In genomic region chr1:27364696-27365371, GRCh38 we compare ENCODE assay signal across 8 cellular contexts. TPM values are rescaled to one million over a fixed set of nuclear protein-coding genes. Genes with fewer than 3 reads are reported as not detected.
A peak's percentile ranks its signal among the peaks of the same experiment; 100 is the strongest.
DNase-seq lines count a peak whose midpoint lies in the region; ATAC-seq, FAIRE-seq and TF ChIP-seq lines count a peak whose summit lies in the region.

No MANE protein-coding gene starts in this region.

- no peaks in the 10 kb centered on the region for H3K9me2 ChIP-seq in OCI-LY1 (ENCODE audit: low read depth, low read length)

- peak overlapping the region in 5 of 7 donors; percentile 49 to 88 (median 82) for H3K27ac Mint-ChIP-seq in CD4-positive, alpha-beta memory T cell

- no peaks in the 10 kb centered on the region for H4K20me1 ChIP-seq in OCI-LY1 (ENCODE audit: insufficient read depth, low read length)

- CTCF ChIA-PET in CD4-positive, alpha-beta memory T cell (lab: Charles Lee; ENCODE audit: partially characterized antibody): interaction anchor here (1.0 to 8.4 kb wide), 12 partner anchors 9 to 67 kb away, joined by 3 to 54 read pairs (median 5); no protein-coding TSS in a partner anchor

- H3K9me3 Mint-ChIP-seq in CD4-positive, alpha-beta memory T cell: no peaks in the 10 kb centered on the region

- peak overlapping the region; percentile 34 for H2BK120ac ChIP-seq in neuronal stem cell (ENCODE audit: low read depth, low read length)

- H3K4me1 Mint-ChIP-seq in CD4-positive, alpha-beta memory T cell: peaks cover 16 to 59% (median 27%) of the 10 kb centered on the region in 4 donors

- H2BK12ac ChIP-seq in neuronal stem cell (ENCODE audit: low read length): peak overlapping the region; percentile 70

- no peak for FAIRE-seq in pancreas (lab: Jason Lieb, UNC)

- H4K8ac ChIP-seq in neuronal stem cell (ENCODE audit: low read depth, low read length): no peak overlapping the region

- peak overlapping the region; percentile 24 for H2BK15ac ChIP-seq in neuronal stem cell (ENCODE audit: low read length)

- H3K4me1 ChIP-seq in CD4-positive, alpha-beta memory T cell (ENCODE audit: insufficient read depth, low read length): peaks cover 21% of the 10 kb centered on the region
- peaks cover 37% of the 10 kb centered on the region for H3K4me1 ChIP-seq in OCI-LY1 (ENCODE audit: insufficient read depth, low read length, severe bottlenecking)
- peaks cover 36% of the 10 kb centered on the region for H3K4me1 ChIP-seq in ectodermal cell (ENCODE audit: control insufficient read depth, insufficient read depth, low read length)
- peaks cover 18 to 35% of the 10 kb centered on the region in 2 donors for H3K4me1 ChIP-seq in neuronal stem cell (ENCODE audit: control insufficient read depth in 2 of 2, insufficient read depth in 1 of 2, low read depth in 1 of 2, low read length in 2 of 2)
- peaks cover 0 to 11% (median 4%) of the 10 kb centered on the region in 3 donors for H3K4me1 ChIP-seq in pancreas

- H3K4ac ChIP-seq in neuronal stem cell (ENCODE audit: low read length): no peak overlapping the region

- H3K4me3 ChIP-seq in CD4-positive, alpha-beta memory T cell (ENCODE audit: low read length in 2 of 2): peak overlapping the region in 1 of 2 donors; percentile 54
- H3K4me3 ChIP-seq in OCI-LY1 (ENCODE audit: low read depth, low read length, poor library complexity, severe bottlenecking) (peak overlapping the region; percentile 69), ectodermal cell (ENCODE audit: insufficient read depth, low read depth, low read length) (peak overlapping the region; percentile 7), neuronal stem cell (ENCODE audit: low read length in 2 of 2) (peak overlapping the region; percentile 37 to 71), pancreas (peak overlapping the region in 2 of 4 donors; percentile 61 to 84)

- no peak for TF ChIP-seq CTCF in OCI-LY1 (IDR thresholded peaks at IDR 0.05; ENCODE audit: low read length)
- TF ChIP-seq CTCF in pancreas (IDR thresholded peaks at IDR 0.05): no peak

- WGBS in ectodermal cell, 2 experiments: 73 to 74% methylated on average over 11 of the region's 11 CpGs
- WGBS in neuronal stem cell (ENCODE audit: extremely low coverage in 2 of 2, insufficient read length in 2 of 2, insufficient replicate concordance in 1 of 2), 2 donors: no CpG with 5 or more reads among the region's 11 CpGs
- WGBS in pancreas, 2 donors: 80 to 81% methylated on average over 11 of the region's 11 CpGs

- H3K36me3 Mint-ChIP-seq in CD4-positive, alpha-beta memory T cell: peaks cover 0 to 2% of the 10 kb centered on the region in 2 donors

- no peak overlapping the region for H2BK5ac ChIP-seq in neuronal stem cell (ENCODE audit: low read length)

- H4K91ac ChIP-seq in neuronal stem cell (ENCODE audit: low read depth, low read length, poor library complexity): no peak overlapping the region

- no peaks in the 10 kb centered on the region for H3K79me1 ChIP-seq in neuronal stem cell (ENCODE audit: low read depth, low read length)

- no peak overlapping the region for H2AFZ ChIP-seq in OCI-LY1 (ENCODE audit: low read length)
- H2AFZ ChIP-seq in neuronal stem cell (ENCODE audit: low read length): peak overlapping the region; percentile 99

- no peaks in the 10 kb centered on the region for H3K79me2 ChIP-seq in OCI-LY1 (ENCODE audit: insufficient read depth, low read length)

- H3K36me3 ChIP-seq in CD4-positive, alpha-beta memory T cell (ENCODE audit: insufficient read depth, low read length): no peaks in the 10 kb centered on the region
- no peaks in the 10 kb centered on the region for H3K36me3 ChIP-seq in OCI-LY1 (ENCODE audit: insufficient read depth, low read length)
- no peaks in the 10 kb centered on the region for H3K36me3 ChIP-seq in ectodermal cell (ENCODE audit: control insufficient read depth, insufficient read depth, low read length)
- H3K36me3 ChIP-seq in neuronal stem cell (replicated peaks in 1 of 2; ENCODE audit: control insufficient read depth in 2 of 2, insufficient read depth in 2 of 2, low read length in 2 of 2): peaks cover 0 to 30% of the 10 kb centered on the region in 2 donors
- H3K36me3 ChIP-seq in pancreas: no peaks in the 10 kb centered on the region

- no peaks in the 10 kb centered on the region for H3K27me3 ChIP-seq in CD4-positive, alpha-beta memory T cell (ENCODE audit: insufficient read depth, low read length)
- H3K27me3 ChIP-seq in OCI-LY1 (ENCODE audit: insufficient read depth, low read length): no peaks in the 10 kb centered on the region
- peaks cover 20% of the 10 kb centered on the region for H3K27me3 ChIP-seq in ectodermal cell (ENCODE audit: control insufficient read depth, insufficient read depth, low read length, poor library complexity, severe bottlenecking)
- peaks cover 0 to 20% (median 6%) of the 10 kb centered on the region in 3 experiments for H3K27me3 ChIP-seq in neuronal stem cell (ENCODE audit: control insufficient read depth in 3 of 3, insufficient read depth in 3 of 3, low read depth in 1 of 3, low read length in 3 of 3)
- H3K27me3 ChIP-seq in pancreas: no peaks in the 10 kb centered on the region

- POLR2A ChIA-PET in CD4-positive, alpha-beta memory T cell (lab: Charles Lee; ENCODE audit: partially characterized antibody): interaction anchor here (0.7 to 3.0 kb wide), 10 partner anchors 7 to 298 kb away, joined by 3 to 25 read pairs (median 8); partner anchors contain the start of gene SYTL1

- H3K4me3 Mint-ChIP-seq in CD4-positive, alpha-beta memory T cell: peak overlapping the region; percentile 86 to 94 (median 88)

- no peak overlapping the region for H3K23ac ChIP-seq in neuronal stem cell (ENCODE audit: low read depth, low read length, poor library complexity)

- H2AK5ac ChIP-seq in neuronal stem cell (ENCODE audit: low read depth, low read length): peak overlapping the region; percentile 77

- intact Hi-C loops in CD4-positive, alpha-beta memory T cell (cut with micrococcal nuclease): loop anchor here (1.0 to 2.0 kb wide), 2 partner anchors 8 to 24 kb away; no protein-coding TSS in a partner anchor
- intact Hi-C loops in pancreas (cut with DNase I): no loop called here

- no peaks in the 10 kb centered on the region for H3K27me3 Mint-ChIP-seq in CD4-positive, alpha-beta memory T cell

- peak overlapping the region; percentile 49; the same call in 1 of the 2 replicates for H3K9ac ChIP-seq in OCI-LY1 (ENCODE audit: low read length)
- H3K9ac ChIP-seq in neuronal stem cell (ENCODE audit: low read depth, low read length, poor library complexity): peak overlapping the region; percentile 46

- peak overlapping the region; percentile 17 for H3K14ac ChIP-seq in neuronal stem cell (ENCODE audit: low read length)

- no peak for ATAC-seq in pancreas

- DNase-seq in CD4-positive, alpha-beta memory T cell: no peak
- DNase-seq in neuronal stem cell (ENCODE audit: low spot score): no peak
- no peak for DNase-seq in DMS53 (lab: John Stamatoyannopoulos, UW)
- no peak for DNase-seq in kidney tubule cell (ENCODE audit: low spot score)
- DNase-seq in pancreas: no peak
- DNase-seq in 8988T: no peak

- H3K27ac ChIP-seq in CD4-positive, alpha-beta memory T cell (ENCODE audit: low read depth, low read length): no peak overlapping the region
- H3K27ac ChIP-seq in OCI-LY1 (ENCODE audit: low read depth, low read length, poor library complexity, severe bottlenecking): peak overlapping the region; percentile 87
- H3K27ac ChIP-seq in ectodermal cell (ENCODE audit: insufficient read depth, low read depth, low read length, poor library complexity, severe bottlenecking): peak overlapping the region; percentile 80
- H3K27ac ChIP-seq in neuronal stem cell (replicated peaks; ENCODE audit: low read length): peak overlapping the region; percentile 84
- H3K27ac ChIP-seq in pancreas: peak overlapping the region in 1 of 4 donors; percentile 94

- peak overlapping the region; percentile 84 for H3K18ac ChIP-seq in neuronal stem cell (ENCODE audit: low read length)

- no peaks in the 10 kb centered on the region for H3K9me3 ChIP-seq in CD4-positive, alpha-beta memory T cell (ENCODE audit: control insufficient read depth in 1 of 2, low read length in 2 of 2)
- H3K9me3 ChIP-seq in OCI-LY1 (ENCODE audit: low read length) (no peaks in the 10 kb centered on the region), ectodermal cell (ENCODE audit: control insufficient read depth, low read length) (no peaks in the 10 kb centered on the region), neuronal stem cell (replicated peaks in 1 of 2; ENCODE audit: control insufficient read depth in 2 of 2, insufficient read depth in 1 of 2, low read depth in 1 of 2, low read length in 2 of 2) (no peaks in the 10 kb centered on the region), pancreas (no peaks in the 10 kb centered on the region)

- H3K4me2 ChIP-seq in OCI-LY1 (ENCODE audit: low read length) (peak overlapping the region; percentile 91), neuronal stem cell (ENCODE audit: insufficient read depth, low read length, poor library complexity, severe bottlenecking) (peak overlapping the region; percentile 28)

- no peaks in the 10 kb centered on the region for H3F3A ChIP-seq in OCI-LY1 (ENCODE audit: insufficient read depth, low read length)

RNA-seq across cellular contexts. Expression of gene MAP3K6, which starts 1.9 kb away (rescaled TPM):
- 10 to 100 TPM in 1 of 2 experiments, 1 to 10 TPM in 1; 8.8 to 11.7 TPM for total RNA-seq in CD4-positive, alpha-beta memory T cell
- polyA plus RNA-seq in CD4-positive, alpha-beta memory T cell: 1 to 10 TPM; 4.5 to 8.1 TPM
- polyA plus RNA-seq in ectodermal cell (2013, experiment 1 of 4): 27.7 TPM
- polyA plus RNA-seq in ectodermal cell (2013, experiment 2 of 4): 27.2 TPM
- polyA plus RNA-seq in ectodermal cell (2013, experiment 3 of 4): 20.3 TPM
- polyA plus RNA-seq in ectodermal cell (2013, experiment 4 of 4): 22.7 TPM
- 8.4 TPM for polyA plus RNA-seq in neuronal stem cell (2013, experiment 1 of 2)
- 8.3 TPM for polyA plus RNA-seq in neuronal stem cell (2013, experiment 2 of 2)
- total RNA-seq in pancreas: 10 to 100 TPM in 3 of 6 donors, 1 to 10 TPM in 3; 4.7 to 18.7 (median 9.8) TPM
- polyA plus RNA-seq in pancreas: 10 to 100 TPM; 51.2 to 65.7 TPM

RNA-seq across cellular contexts. Expression of gene FCN3, which starts 9.8 kb away (rescaled TPM):
- not detected for total RNA-seq in CD4-positive, alpha-beta memory T cell
- not detected for polyA plus RNA-seq in CD4-positive, alpha-beta memory T cell
- not detected for polyA plus RNA-seq in ectodermal cell (2013, experiment 1 of 4)
- polyA plus RNA-seq in ectodermal cell (2013, experiment 2 of 4): not detected
- polyA plus RNA-seq in ectodermal cell (2013, experiment 3 of 4): 0.37 TPM
- polyA plus RNA-seq in ectodermal cell (2013, experiment 4 of 4): not detected
- polyA plus RNA-seq in neuronal stem cell (2013, experiment 1 of 2): not detected
- not detected for polyA plus RNA-seq in neuronal stem cell (2013, experiment 2 of 2)
- total RNA-seq in pancreas: 1 to 10 TPM in 5 of 6 donors, under 1 TPM in 1; 0.39 to 8.5 (median 2.2) TPM
- 10 to 100 TPM; 16.9 to 19.7 TPM for polyA plus RNA-seq in pancreas

RNA-seq across cellular contexts. Expression of gene CD164L2, which starts 18.3 kb away (rescaled TPM):
- total RNA-seq in CD4-positive, alpha-beta memory T cell: not detected
- under 1 TPM in 1 of 2 donors, not detected in 1; 0.22 TPM for polyA plus RNA-seq in CD4-positive, alpha-beta memory T cell
- 2.0 TPM for polyA plus RNA-seq in ectodermal cell (2013, experiment 1 of 4)
- 1.8 TPM for polyA plus RNA-seq in ectodermal cell (2013, experiment 2 of 4)
- polyA plus RNA-seq in ectodermal cell (2013, experiment 3 of 4): 1.7 TPM
- polyA plus RNA-seq in ectodermal cell (2013, experiment 4 of 4): 2.7 TPM
- polyA plus RNA-seq in neuronal stem cell (2013, experiment 1 of 2): 0.07 TPM
- 0.10 TPM for polyA plus RNA-seq in neuronal stem cell (2013, experiment 2 of 2)
- total RNA-seq in pancreas: under 1 TPM in 4 of 6 donors, not detected in 2; 0.19 to 0.66 (median 0.44) TPM
- polyA plus RNA-seq in pancreas: under 1 TPM; 0.54 to 0.76 TPM

RNA-seq across cellular contexts. Expression of gene SYTL1, which starts 23.0 kb away (rescaled TPM):
- 100 to 1,000 TPM; 146 to 158 TPM for total RNA-seq in CD4-positive, alpha-beta memory T cell
- polyA plus RNA-seq in CD4-positive, alpha-beta memory T cell: 100 to 1,000 TPM in 1 of 2 donors, 10 to 100 TPM in 1; 99.7 to 141 TPM
- 12.0 TPM for polyA plus RNA-seq in ectodermal cell (2013, experiment 1 of 4)
- 12.4 TPM for polyA plus RNA-seq in ectodermal cell (2013, experiment 2 of 4)
- 12.6 TPM for polyA plus RNA-seq in ectodermal cell (2013, experiment 3 of 4)
- polyA plus RNA-seq in ectodermal cell (2013, experiment 4 of 4): 14.8 TPM
- polyA plus RNA-seq in neuronal stem cell (2013, experiment 1 of 2): 8.5 TPM
- polyA plus RNA-seq in neuronal stem cell (2013, experiment 2 of 2): 8.0 TPM
- total RNA-seq in pancreas: 100 to 1,000 TPM in 4 of 6 donors, 10 to 100 TPM in 2; 45.8 to 128 (median 104) TPM
- 100 to 1,000 TPM; 207 to 254 TPM for polyA plus RNA-seq in pancreas

RNA-seq across cellular contexts. Expression of gene GPR3, which starts 27.6 kb away (rescaled TPM):
- total RNA-seq in CD4-positive, alpha-beta memory T cell: not detected
- not detected for polyA plus RNA-seq in CD4-positive, alpha-beta memory T cell
- 5.3 TPM for polyA plus RNA-seq in ectodermal cell (2013, experiment 1 of 4)
- 5.1 TPM for polyA plus RNA-seq in ectodermal cell (2013, experiment 2 of 4)
- 4.2 TPM for polyA plus RNA-seq in ectodermal cell (2013, experiment 3 of 4)
- 4.3 TPM for polyA plus RNA-seq in ectodermal cell (2013, experiment 4 of 4)
- 7.5 TPM for polyA plus RNA-seq in neuronal stem cell (2013, experiment 1 of 2)
- 7.8 TPM for polyA plus RNA-seq in neuronal stem cell (2013, experiment 2 of 2)
- total RNA-seq in pancreas: under 1 TPM in 3 of 6 donors, not detected in 3; 0.09 to 0.28 (median 0.21) TPM
- polyA plus RNA-seq in pancreas: under 1 TPM; 0.30 to 0.52 TPM
